In the genomic region with DNA sequence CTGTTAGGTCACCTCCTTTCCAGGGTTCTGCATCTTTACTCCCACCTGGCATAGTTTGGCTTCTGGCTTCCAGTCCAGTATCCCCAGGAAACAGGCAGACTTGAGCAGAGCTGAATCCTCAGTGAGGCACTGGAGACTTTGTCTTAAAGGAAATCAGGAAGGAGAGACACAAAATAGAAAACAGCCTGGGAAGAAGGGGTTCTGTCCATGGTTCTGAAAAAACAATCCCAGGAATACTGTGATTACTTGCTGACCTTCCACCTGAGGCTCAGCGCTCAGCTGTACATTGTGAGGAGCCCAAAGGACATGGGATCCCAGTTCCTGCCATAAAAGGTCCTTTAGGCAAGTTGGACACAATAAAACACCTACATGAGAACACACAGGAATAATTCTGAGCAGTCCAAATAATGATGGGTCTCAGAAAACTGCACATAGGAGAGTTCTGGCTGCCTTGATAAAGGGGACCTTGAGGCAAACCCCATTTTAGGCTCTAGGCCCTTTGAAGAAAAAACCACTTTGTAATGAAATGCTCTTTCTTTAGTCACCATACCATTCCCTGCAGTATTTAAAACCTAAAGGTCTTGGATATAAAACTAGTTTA, we compare ENCODE assay signal across 15 cellular contexts.
DNase-seq lines count a peak whose midpoint lies in the region; ATAC-seq, FAIRE-seq and TF ChIP-seq lines count a peak whose summit lies in the region.
"Had no signal": no experiment of that assay in that cellular context is flagged by ENCODE, and none has a peak within 500 bp of the region (broad histone marks: within the 10 kb centered on the region; RNA-seq: fewer than 3 reads in every experiment).

No MANE protein-coding gene starts in this region.

- no peak for ATAC-seq in HepG2
- ATAC-seq in right lobe of liver: no peak
- ATAC-seq in GM21576 (IDR thresholded peaks at IDR 0.05; ENCODE audit: unreplicated experiment): no peak
- ATAC-seq: natural killer cell treated with Interleukin-12 subunit alpha and Interleukin-12 subunit beta and Interleukin-15 and Interleukin-18, amount 100 ng/mL, for 72 hours had no signal

- no peak for TF ChIP-seq EP300 in HepG2 (IDR thresholded peaks at IDR 0.05; ENCODE audit: low read depth in 2 of 2, low read length in 2 of 2)
- TF ChIP-seq EP300 in HepG2 (CRISPR knock-in tag; IDR thresholded peaks at IDR 0.05; ENCODE audit: borderline replicate concordance): no peak

- no TSS peak for BruUV-seq in HepG2 (replicated peaks; lab: Mats Ljungman, UMichigan)

- 13% methylated on average over 1 of the region's 1 CpG for WGBS in HepG2 (ENCODE audit: low lambda C conversion rate)
- 40% methylated on average over 1 of the region's 1 CpG for WGBS in right lobe of liver (ENCODE audit: insufficient coverage, low coverage, low lambda C conversion rate, missing lambda C conversion rate)

- POLR2A ChIA-PET in HepG2 (lab: Yijun Ruan, JAX): no interaction called here

- H2AFZ ChIP-seq in HepG2 (ENCODE audit: low read length): no peak overlapping the region

- TF ChIP-seq RAD21 in HepG2 (CRISPR knock-in tag; IDR thresholded peaks at IDR 0.05): no peak

- intact Hi-C loops in HepG2 (cut with micrococcal nuclease; ENCODE audit: unreplicated experiment): loop anchor here (1.0 kb wide), 1 partner anchor 16 kb away; no protein-coding TSS in a partner anchor
- intact Hi-C loops in right lobe of liver (cut with DNase I): no loop called here
- intact Hi-C loops in uterus (cut with DNase I; ENCODE audit: low total_unique reads): no loop called here

- H3K4me3 ChIP-seq in HepG2 (replicated peaks in 1 of 3; ENCODE audit: insufficient read depth in 1 of 3, low read depth in 2 of 3, low read length in 3 of 3): no peak overlapping the region
- H3K4me3 ChIP-seq in right lobe of liver: no peak overlapping the region
- H3K4me3 ChIP-seq in uterus: no peak overlapping the region
- no peak overlapping the region for H3K4me3 ChIP-seq in brain microvascular endothelial cell (ENCODE audit: low read depth, low read length)
- H3K4me3 ChIP-seq: spleen had no signal

- H3K9me3 ChIP-seq in HepG2 (ENCODE audit: low read length) (no peaks in the 10 kb centered on the region), right lobe of liver (no peaks in the 10 kb centered on the region), uterus (no peaks in the 10 kb centered on the region)
- H3K9me3 ChIP-seq: spleen had no signal

- H3K36me3 ChIP-seq in HepG2 (replicated peaks in 1 of 2; ENCODE audit: control insufficient read depth in 1 of 2, insufficient read depth in 2 of 2, low read length in 2 of 2) (no peaks in the 10 kb centered on the region), right lobe of liver (no peaks in the 10 kb centered on the region), uterus (no peaks in the 10 kb centered on the region), brain microvascular endothelial cell (replicated peaks) (no peaks in the 10 kb centered on the region)
- H3K36me3 ChIP-seq: spleen had no signal

- TF ChIP-seq POLR2A in HepG2 (IDR thresholded peaks at IDR 0.05; ENCODE audit: insufficient read depth in 1 of 2, low read depth in 2 of 2, low read length in 2 of 2) (no peak), right lobe of liver (IDR thresholded peaks at IDR 0.05) (no peak), uterus (IDR thresholded peaks at IDR 0.05) (no peak)

- no peak overlapping the region for H3K9ac ChIP-seq in HepG2 (ENCODE audit: insufficient read depth, low read depth, low read length)

- no peak for TF ChIP-seq CTCF in HepG2 (CRISPR knock-in tag; IDR thresholded peaks at IDR 0.05)
- no peak for TF ChIP-seq CTCF in right lobe of liver (IDR thresholded peaks at IDR 0.05)
- no peak for TF ChIP-seq CTCF in uterus (IDR thresholded peaks at IDR 0.05)
- no peak for TF ChIP-seq CTCF in brain microvascular endothelial cell (IDR thresholded peaks at IDR 0.05; ENCODE audit: low read depth, low read length, missing control alignments)

- no peaks in the 10 kb centered on the region for H3K79me2 ChIP-seq in HepG2 (ENCODE audit: insufficient read depth, low read length)

- DNase-seq in HepG2 (ENCODE audit: low spot score): no peak
- no peak for DNase-seq in right lobe of liver
- DNase-seq in hepatic stellate cell (ENCODE audit: low spot score): peak; percentile 10
- no peak for DNase-seq in 8988T
- DNase-seq in uterus: no peak
- DNase-seq in brain microvascular endothelial cell: no peak
- DNase-seq: activated CD4-positive, alpha-beta memory T cell treated with anti-CD3 and anti-CD28 coated beads, Interleukin-2, amount 10 ng/mL, durations not matched to agents 7 days and 5 days; activated gamma-delta T cell; cerebellar nuclear complex; NCI-H2029 treated with DMSO at 0.1 percent for 48 hours; spleen; T-helper 2 cell had no signal

- no peak for FAIRE-seq in HepG2 (lab: Jason Lieb, UNC)

- H3K27ac ChIP-seq in HepG2 (ENCODE audit: extremely low read length, insufficient read depth, low read length) (no peak overlapping the region), right lobe of liver (no peak overlapping the region), angular gyrus (ENCODE audit: low read depth, low read length) (peak overlapping the region; percentile 65), uterus (no peak overlapping the region), brain microvascular endothelial cell (no peak overlapping the region)
- H3K27ac ChIP-seq: spleen had no signal

- peaks cover 7% of the 10 kb centered on the region; the same call in 1 of the 2 replicates for H4K20me1 ChIP-seq in HepG2 (ENCODE audit: insufficient read depth, low read length)

- no peak overlapping the region for H3K4me2 ChIP-seq in HepG2 (ENCODE audit: low read depth, low read length)

- CTCF ChIA-PET in HepG2 (lab: Yijun Ruan, JAX; ENCODE audit: low intra/inter-chr PET ratio, low total read pairs): no interaction called here

- in situ Hi-C loops in HepG2 (cut with HindIII; ENCODE audit: extremely low pct_ligation_motif_present, low pct_unique_long_range_greater_than_20kb): no loop called here
- in situ Hi-C loops in brain microvascular endothelial cell (cut with HindIII; ENCODE audit: low pct_ligation_motif_present, low sequenced_read_pairs): no loop called here

- peaks cover 7 to 28% of the 10 kb centered on the region in 2 experiments; a peak in 3 of 5 replicates for H3K27me3 ChIP-seq in HepG2 (ENCODE audit: control insufficient read depth in 1 of 2, insufficient read depth in 2 of 2, low read length in 2 of 2)
- no peaks in the 10 kb centered on the region for H3K27me3 ChIP-seq in right lobe of liver
- H3K27me3 ChIP-seq in uterus: no peaks in the 10 kb centered on the region
- no peaks in the 10 kb centered on the region for H3K27me3 ChIP-seq in brain microvascular endothelial cell (replicated peaks)

- H3K4me1 ChIP-seq in HepG2 (ENCODE audit: insufficient read depth, low read length) (no peaks in the 10 kb centered on the region), right lobe of liver (no peaks in the 10 kb centered on the region), uterus (no peaks in the 10 kb centered on the region)
- H3K4me1 ChIP-seq: spleen had no signal

TF ChIP-seq in HepG2, 621 proteins besides CTCF, POLR2A, EP300 and RAD21 (continues in another document):
- no peak for TF ChIP-seq EED (CRISPR knock-in tag; IDR thresholded peaks at IDR 0.05)
- TF ChIP-seq, protein P1, sequence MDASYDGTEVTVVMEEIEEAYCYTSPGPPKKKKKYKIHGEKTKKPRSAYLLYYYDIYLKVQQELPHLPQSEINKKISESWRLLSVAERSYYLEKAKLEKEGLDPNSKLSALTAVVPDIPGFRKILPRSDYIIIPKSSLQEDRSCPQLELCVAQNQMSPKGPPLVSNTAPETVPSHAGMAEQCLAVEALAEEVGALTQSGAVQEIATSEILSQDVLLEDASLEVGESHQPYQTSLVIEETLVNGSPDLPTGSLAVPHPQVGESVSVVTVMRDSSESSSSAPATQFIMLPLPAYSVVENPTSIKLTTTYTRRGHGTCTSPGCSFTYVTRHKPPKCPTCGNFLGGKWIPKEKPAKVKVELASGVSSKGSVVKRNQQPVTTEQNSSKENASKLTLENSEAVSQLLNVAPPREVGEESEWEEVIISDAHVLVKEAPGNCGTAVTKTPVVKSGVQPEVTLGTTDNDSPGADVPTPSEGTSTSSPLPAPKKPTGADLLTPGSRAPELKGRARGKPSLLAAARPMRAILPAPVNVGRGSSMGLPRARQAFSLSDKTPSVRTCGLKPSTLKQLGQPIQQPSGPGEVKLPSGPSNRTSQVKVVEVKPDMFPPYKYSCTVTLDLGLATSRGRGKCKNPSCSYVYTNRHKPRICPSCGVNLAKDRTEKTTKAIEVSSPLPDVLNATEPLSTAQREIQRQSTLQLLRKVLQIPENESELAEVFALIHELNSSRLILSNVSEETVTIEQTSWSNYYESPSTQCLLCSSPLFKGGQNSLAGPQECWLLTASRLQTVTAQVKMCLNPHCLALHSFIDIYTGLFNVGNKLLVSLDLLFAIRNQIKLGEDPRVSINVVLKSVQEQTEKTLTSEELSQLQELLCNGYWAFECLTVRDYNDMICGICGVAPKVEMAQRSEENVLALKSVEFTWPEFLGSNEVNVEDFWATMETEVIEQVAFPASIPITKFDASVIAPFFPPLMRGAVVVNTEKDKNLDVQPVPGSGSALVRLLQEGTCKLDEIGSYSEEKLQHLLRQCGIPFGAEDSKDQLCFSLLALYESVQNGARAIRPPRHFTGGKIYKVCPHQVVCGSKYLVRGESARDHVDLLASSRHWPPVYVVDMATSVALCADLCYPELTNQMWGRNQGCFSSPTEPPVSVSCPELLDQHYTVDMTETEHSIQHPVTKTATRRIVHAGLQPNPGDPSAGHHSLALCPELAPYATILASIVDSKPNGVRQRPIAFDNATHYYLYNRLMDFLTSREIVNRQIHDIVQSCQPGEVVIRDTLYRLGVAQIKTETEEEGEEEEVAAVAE (CRISPR knock-in tag; IDR thresholded peaks at IDR 0.05; ENCODE audit: borderline replicate concordance): 0 out of 2 replicates have a peak, but pooled peaks have one; percentile 47
- TF ChIP-seq, protein P2, sequence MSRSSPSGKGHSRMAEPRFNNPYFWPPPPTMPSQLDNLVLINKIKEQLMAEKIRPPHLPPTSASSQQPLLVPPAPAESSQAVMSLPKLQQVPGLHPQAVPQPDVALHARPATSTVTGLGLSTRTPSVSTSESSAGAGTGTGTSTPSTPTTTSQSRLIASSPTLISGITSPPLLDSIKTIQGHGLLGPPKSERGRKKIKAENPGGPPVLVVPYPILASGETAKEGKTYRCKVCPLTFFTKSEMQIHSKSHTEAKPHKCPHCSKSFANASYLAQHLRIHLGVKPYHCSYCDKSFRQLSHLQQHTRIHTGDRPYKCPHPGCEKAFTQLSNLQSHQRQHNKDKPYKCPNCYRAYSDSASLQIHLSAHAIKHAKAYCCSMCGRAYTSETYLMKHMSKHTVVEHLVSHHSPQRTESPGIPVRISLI (CRISPR knock-in tag; IDR thresholded peaks at IDR 0.05; ENCODE audit: borderline replicate concordance): no peak
- TF ChIP-seq TMF1 (CRISPR knock-in tag; IDR thresholded peaks at IDR 0.05; ENCODE audit: low read depth): no peak
